In genomic region chr5:43482490-43483064, GRCh38 we compare ENCODE assay signal across 8 cellular contexts. TPM values are rescaled to one million over a fixed set of nuclear protein-coding genes. Genes with fewer than 3 reads are reported as not detected.
DNase-seq lines count a peak whose midpoint lies in the region; ATAC-seq and TF ChIP-seq lines count a peak whose summit lies in the region.

No MANE protein-coding gene starts in this region.

- no peak for DNase-seq in HAP-1 (ENCODE audit: low spot score in 2 of 2)
- DNase-seq in left kidney (ENCODE audit: low read depth, low spot score) = peak; percentile 10
- DNase-seq in uterus = no peak
- no peak for DNase-seq in iPS-NIHi7 (ENCODE audit: extremely low spot score)
- DNase-seq in germinal center (ENCODE audit: low spot score) = no peak

- H3K9me3 ChIP-seq in HAP-1 (no peaks in the 10 kb centered on the region), uterus (no peaks in the 10 kb centered on the region)

- H3K9me3 Mint-ChIP-seq in activated T-helper 17 cell treated with anti-CD3 and anti-CD28 coated beads, Interleukin-2, amount 50 U/mL, for 72 hours = no peaks in the 10 kb centered on the region

- H3K4me3 ChIP-seq in ACC112 (ENCODE audit: low read depth, low read length) = peak overlapping the region; percentile 88
- H3K4me3 ChIP-seq in HAP-1 = peak overlapping the region; percentile 82
- H3K4me3 ChIP-seq in uterus = peak overlapping the region; percentile 92 to 97

- H3K27me3 ChIP-seq in ACC112 (ENCODE audit: insufficient read depth, low read length) (no peaks in the 10 kb centered on the region), HAP-1 (ENCODE audit: low read depth) (no peaks in the 10 kb centered on the region), uterus (no peaks in the 10 kb centered on the region)

- H3K4me1 ChIP-seq in ACC112 (ENCODE audit: control insufficient read depth, insufficient read depth, low read length, unreplicated experiment) (peaks cover 14% of the 10 kb centered on the region), HAP-1 (peaks cover 17% of the 10 kb centered on the region), uterus (peaks cover 0 to 6% of the 10 kb centered on the region in 2 donors)

- H3K4me3 Mint-ChIP-seq in activated T-helper 17 cell treated with anti-CD3 and anti-CD28 coated beads, Interleukin-2, amount 50 U/mL, for 72 hours = peak overlapping the region; percentile 94

- H3K36me3 Mint-ChIP-seq in activated T-helper 17 cell treated with anti-CD3 and anti-CD28 coated beads, Interleukin-2, amount 50 U/mL, for 72 hours (ENCODE audit: low read depth) = peaks cover 19% of the 10 kb centered on the region

- no peak for TF ChIP-seq POLR2A in uterus (IDR thresholded peaks at IDR 0.05)

- in situ Hi-C loops in HAP-1 (cut with MboI; ENCODE audit: low sequenced_read_pairs) = no loop called here

- H3K4me1 Mint-ChIP-seq in activated T-helper 17 cell treated with anti-CD3 and anti-CD28 coated beads, Interleukin-2, amount 50 U/mL, for 72 hours = peaks cover 16% of the 10 kb centered on the region

- no peak for ATAC-seq in activated T-helper 17 cell treated with anti-CD3 and anti-CD28 coated beads, Interleukin-2, amount 50 U/mL, for 72 hours (replicated peaks)
- no peak for ATAC-seq in HG02981 (IDR thresholded peaks at IDR 0.05; ENCODE audit: unreplicated experiment)

- intact Hi-C loops in uterus (cut with DNase I; ENCODE audit: low total_unique reads) = no loop called here

- H3K36me3 ChIP-seq in ACC112 (ENCODE audit: insufficient read depth, low read length) = peaks cover 3% of the 10 kb centered on the region; the same call in 1 of the 2 replicates
- H3K36me3 ChIP-seq in HAP-1 (replicated peaks) = peaks cover 4% of the 10 kb centered on the region; the same call in 1 of the 2 replicates
- no peaks in the 10 kb centered on the region for H3K36me3 ChIP-seq in uterus

- TF ChIP-seq CTCF in uterus (IDR thresholded peaks at IDR 0.05) = no peak

- H2AFZ ChIP-seq in ACC112 (ENCODE audit: low read length, unreplicated experiment) = no peak overlapping the region

- peak overlapping the region; percentile 99 for H3K27ac Mint-ChIP-seq in activated T-helper 17 cell treated with anti-CD3 and anti-CD28 coated beads, Interleukin-2, amount 50 U/mL, for 72 hours

- peaks cover 25% of the 10 kb centered on the region for H3K79me2 ChIP-seq in ACC112 (ENCODE audit: control insufficient read depth, insufficient read depth, low read length, unreplicated experiment)

- H3K27ac ChIP-seq in ACC112 (ENCODE audit: low read depth, low read length) (peak overlapping the region; percentile 81), uterus (peak overlapping the region; percentile 97 to 99)

- no peaks in the 10 kb centered on the region for H3K27me3 Mint-ChIP-seq in activated T-helper 17 cell treated with anti-CD3 and anti-CD28 coated beads, Interleukin-2, amount 50 U/mL, for 72 hours

RNA-seq across cellular contexts. Expression of gene TMEM267, which starts 1.1 kb away (rescaled TPM):
- 10 to 100 TPM in 1 of 2 donors, 1 to 10 TPM in 1; 9.5 to 14.6 TPM for total RNA-seq in activated T-helper 17 cell treated with anti-CD3 and anti-CD28 coated beads, Interleukin-2, amount 50 U/mL, for 72 hours
- total RNA-seq in uterus = 10 to 100 TPM in 3 of 4 donors, under 1 TPM in 1; 0.77 to 20.0 (median 16.3) TPM

RNA-seq across cellular contexts. Expression of gene C5orf34, which starts 32.4 kb away (rescaled TPM):
- total RNA-seq in activated T-helper 17 cell treated with anti-CD3 and anti-CD28 coated beads, Interleukin-2, amount 50 U/mL, for 72 hours = 10 to 100 TPM in 1 of 2 donors, 1 to 10 TPM in 1; 7.7 to 11.7 TPM
- total RNA-seq in uterus = 1 to 10 TPM in 3 of 4 donors, under 1 TPM in 1; 0.29 to 7.7 (median 2.3) TPM
